In genomic region chr14:104979758-104980591, GRCh38 we compare ENCODE assay signal across 10 cellular contexts. TPM values are rescaled to one million over a fixed set of nuclear protein-coding genes. Genes with fewer than 3 reads are reported as not detected.
DNase-seq lines count a peak whose midpoint lies in the region; ATAC-seq, FAIRE-seq and TF ChIP-seq lines count a peak whose summit lies in the region.
"Had no signal": no experiment of that assay in that cellular context is flagged by ENCODE, and none has a peak within 500 bp of the region (broad histone marks: within the 10 kb centered on the region; RNA-seq: fewer than 3 reads in every experiment).

No MANE protein-coding gene starts in this region.

- H3K4me1 ChIP-seq in right atrium auricular region: peaks cover 0 to 54% of the 10 kb centered on the region in 2 donors
- H3K4me1 ChIP-seq in uterus: peaks cover 7 to 30% of the 10 kb centered on the region in 2 donors

- peak; percentile 43 for ATAC-seq in Right ventricle myocardium inferior
- no peak for ATAC-seq in GM21360 (IDR thresholded peaks at IDR 0.05; ENCODE audit: unreplicated experiment)
- ATAC-seq in GM19467 (IDR thresholded peaks at IDR 0.05; ENCODE audit: unreplicated experiment): no peak
- ATAC-seq: activated CD8-positive, alpha-beta T cell treated with anti-CD3 and anti-CD28 coated beads, Interleukin-2, amount 10 ng/mL, durations not matched to agents 7 days and 5 days had no signal

- peak; percentile 71 for DNase-seq in Right ventricle myocardium inferior (ENCODE audit: missing footprints)
- no peak for DNase-seq in right atrium auricular region (ENCODE audit: low spot score)
- peak; percentile 57 for DNase-seq in bronchial epithelial cell (ENCODE audit: low read depth)
- peak; percentile 58 to 90 for DNase-seq in lung microvascular endothelial cell (ENCODE audit: low read depth in 2 of 2)
- DNase-seq in uterus: peak; percentile 55 to 65
- no peak for DNase-seq in retina
- DNase-seq: activated CD8-positive, alpha-beta T cell treated with anti-CD3 and anti-CD28 coated beads, Interleukin-2, amount 10 ng/mL, durations not matched to agents 7 days and 5 days; NCI-H526 treated with DMSO at 0.1 percent for 48 hours had no signal

- H3K9me3 ChIP-seq in right atrium auricular region (no peaks in the 10 kb centered on the region), uterus (no peaks in the 10 kb centered on the region)

- intact Hi-C loops in Right ventricle myocardium inferior (cut with DNase I): loop anchor here (2.0 to 10.0 kb wide), 2 partner anchors 41 to 205 kb away; partner anchors contain the start of genes CDCA4 and NUDT14
- intact Hi-C loops in uterus (cut with DNase I; ENCODE audit: low total_unique reads): loop anchor here (5.0 kb wide), 1 partner anchor 42 kb away; the partner anchor contains the start of gene CDCA4

- TF ChIP-seq CTCF in right atrium auricular region (IDR thresholded peaks at IDR 0.05) (no peak), bronchial epithelial cell (IDR thresholded peaks at IDR 0.05; ENCODE audit: insufficient read depth, low read length, severe bottlenecking) (no peak), uterus (IDR thresholded peaks at IDR 0.05) (no peak)

- peak; percentile 99 for FAIRE-seq in bronchial epithelial cell (lab: Jason Lieb, UNC)

- H3K27me3 ChIP-seq in right atrium auricular region (no peaks in the 10 kb centered on the region), bronchial epithelial cell (ENCODE audit: control insufficient read depth, insufficient read depth, low read length) (no peaks in the 10 kb centered on the region), uterus (no peaks in the 10 kb centered on the region)

- H3K4me3 ChIP-seq in right atrium auricular region (no peak overlapping the region), bronchial epithelial cell (ENCODE audit: low read depth, low read length) (no peak overlapping the region), uterus (no peak overlapping the region)

- H3K27ac ChIP-seq in right atrium auricular region (peak overlapping the region in 1 of 2 donors; percentile 8), uterus (peak overlapping the region in 1 of 2 donors; percentile 33)

- no peak for TF ChIP-seq POLR2A in uterus (IDR thresholded peaks at IDR 0.05)

- H3K36me3 ChIP-seq in right atrium auricular region (no peaks in the 10 kb centered on the region), bronchial epithelial cell (ENCODE audit: control insufficient read depth, insufficient read depth, low read length) (no peaks in the 10 kb centered on the region), uterus (no peaks in the 10 kb centered on the region)

RNA-seq across cellular contexts. Expression of gene AHNAK2, which starts 1.8 kb away (rescaled TPM):
- 2.5 TPM for total RNA-seq in Right ventricle myocardium inferior
- total RNA-seq in right atrium auricular region: 10 to 100 TPM in 1 of 2 donors, 1 to 10 TPM in 1; 5.7 to 11.8 TPM
- total RNA-seq in bronchial epithelial cell: 367 and 620 TPM in 2 replicates
- total RNA-seq in lung microvascular endothelial cell: 6.0 and 21.8 TPM in 2 replicates
- total RNA-seq in uterus: 100 to 1,000 TPM in 1 of 4 donors, 10 to 100 TPM in 3; 44.9 to 175 (median 71.7) TPM
- total RNA-seq: activated CD8-positive, alpha-beta T cell treated with anti-CD3 and anti-CD28 coated beads, Interleukin-2, amount 10 ng/mL, durations not matched to agents 7 days and 5 days had no signal

RNA-seq across cellular contexts. Expression of gene CLBA1, which starts 5.6 kb away (rescaled TPM):
- total RNA-seq in Right ventricle myocardium inferior (1.9 TPM), right atrium auricular region (1 to 10 TPM; 2.0 to 2.2 TPM), bronchial epithelial cell (8.4 and 14.1 TPM in 2 replicates), lung microvascular endothelial cell (3.2 and 3.5 TPM in 2 replicates), uterus (10 to 100 TPM in 2 of 4 donors, 1 to 10 TPM in 1, not detected in 1; 1.3 to 11.1 (median 10.1) TPM)

RNA-seq across cellular contexts. Expression of gene CDCA4, which starts 40.9 kb away (rescaled TPM):
- 3.1 TPM for total RNA-seq in Right ventricle myocardium inferior
- total RNA-seq in right atrium auricular region: 1 to 10 TPM; 3.3 to 5.1 TPM
- total RNA-seq in bronchial epithelial cell: 35.5 and 50.8 TPM in 2 replicates
- 16.3 and 19.8 TPM in 2 replicates for total RNA-seq in lung microvascular endothelial cell
- 10 to 100 TPM in 2 of 4 donors, 1 to 10 TPM in 2; 2.3 to 43.3 (median 10.3) TPM for total RNA-seq in uterus

RNA-seq across cellular contexts. Expression of gene PLD4, which starts 55.3 kb away (rescaled TPM):
- total RNA-seq in Right ventricle myocardium inferior (not detected), right atrium auricular region (under 1 TPM in 1 of 2 donors, not detected in 1; 0.08 TPM), bronchial epithelial cell (not detected in 2 replicates), lung microvascular endothelial cell (under 0.01 TPM in 1 of 2 replicates, not detected in the other), uterus (10 to 100 TPM in 1 of 4 donors, 1 to 10 TPM in 1, not detected in 2; 1.3 to 10.9 TPM)
- total RNA-seq: activated CD8-positive, alpha-beta T cell treated with anti-CD3 and anti-CD28 coated beads, Interleukin-2, amount 10 ng/mL, durations not matched to agents 7 days and 5 days had no signal

Comparison
In these comparisons a context has a peak if more than half of its experiments do, and no peak if none do; other contexts are left out.
1. DNase-seq: peak in Right ventricle myocardium inferior (single experiment), bronchial epithelial cell (single experiment), lung microvascular endothelial cell (2 of 2) and uterus (2 of 2); none in right atrium auricular region (single experiment) and retina (single experiment).